Comparison of ENCODE assay signal across 1 cellular context in the genomic region with DNA sequence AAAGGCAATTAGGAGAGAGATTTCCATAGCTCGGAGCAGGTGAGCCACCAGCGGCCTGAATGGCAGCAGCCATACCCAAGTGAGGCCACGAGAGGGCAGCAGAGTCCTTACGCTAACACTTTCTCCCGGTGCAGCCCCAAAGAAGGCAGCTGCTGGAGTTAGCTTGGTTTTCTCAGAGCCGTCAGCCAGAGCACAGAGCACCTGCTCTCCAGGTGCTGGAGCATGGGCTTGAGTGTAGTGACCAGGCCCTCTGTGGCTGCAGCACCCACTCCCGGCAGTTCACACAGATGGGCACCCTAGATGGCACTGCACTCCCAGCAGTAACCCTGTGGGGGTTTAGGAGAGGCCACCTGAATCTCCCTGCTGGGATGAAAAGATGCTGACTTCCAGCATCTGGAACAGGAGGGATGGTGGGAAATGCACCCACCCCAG.
TF ChIP-seq lines count a peak whose summit lies in the region.

No MANE protein-coding gene starts in this region.

TF ChIP-seq in SK-N-SH, 30 proteins besides CTCF, POLR2A, EP300 and RAD21 (continued from another document):
- TF ChIP-seq, protein P1, sequence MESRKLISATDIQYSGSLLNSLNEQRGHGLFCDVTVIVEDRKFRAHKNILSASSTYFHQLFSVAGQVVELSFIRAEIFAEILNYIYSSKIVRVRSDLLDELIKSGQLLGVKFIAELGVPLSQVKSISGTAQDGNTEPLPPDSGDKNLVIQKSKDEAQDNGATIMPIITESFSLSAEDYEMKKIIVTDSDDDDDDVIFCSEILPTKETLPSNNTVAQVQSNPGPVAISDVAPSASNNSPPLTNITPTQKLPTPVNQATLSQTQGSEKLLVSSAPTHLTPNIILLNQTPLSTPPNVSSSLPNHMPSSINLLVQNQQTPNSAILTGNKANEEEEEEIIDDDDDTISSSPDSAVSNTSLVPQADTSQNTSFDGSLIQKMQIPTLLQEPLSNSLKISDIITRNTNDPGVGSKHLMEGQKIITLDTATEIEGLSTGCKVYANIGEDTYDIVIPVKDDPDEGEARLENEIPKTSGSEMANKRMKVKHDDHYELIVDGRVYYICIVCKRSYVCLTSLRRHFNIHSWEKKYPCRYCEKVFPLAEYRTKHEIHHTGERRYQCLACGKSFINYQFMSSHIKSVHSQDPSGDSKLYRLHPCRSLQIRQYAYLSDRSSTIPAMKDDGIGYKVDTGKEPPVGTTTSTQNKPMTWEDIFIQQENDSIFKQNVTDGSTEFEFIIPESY (IDR thresholded peaks at IDR 0.05; ENCODE audit: borderline replicate concordance, low read depth), result no peak
